8 cellular contexts compared by ENCODE assay signal in genomic region chr6:73586416-73586974, GRCh38.
A peak's percentile ranks its signal among the peaks of the same experiment; 100 is the strongest.
DNase-seq lines count a peak whose midpoint lies in the region; ATAC-seq lines count a peak whose summit lies in the region.

No MANE protein-coding gene starts in this region.

- peak overlapping the region; percentile 70 for H3K27ac ChIP-seq in substantia nigra (ENCODE audit: low read depth, low read length, poor library complexity, severe bottlenecking)

- no peak for DNase-seq in activated naive CD8-positive, alpha-beta T cell treated with anti-CD3 and anti-CD28 coated beads, Interleukin-2, amount 50 U/mL, for 24 hours
- DNase-seq in iris pigment epithelial cell (ENCODE audit: low read depth) = peak; percentile 50
- peak in 1 of 49 donors; percentile 42 for DNase-seq in substantia nigra (lab: John Stamatoyannopoulos, UW)
- DNase-seq in NCI-H2081 (lab: John Stamatoyannopoulos, UW) = no peak
- DNase-seq in GM19240 (ENCODE audit: insufficient read length, low spot score) = no peak

- peak overlapping the region; percentile 97 for H3K27ac Mint-ChIP-seq in activated naive CD8-positive, alpha-beta T cell treated with anti-CD3 and anti-CD28 coated beads, Interleukin-2, amount 50 U/mL, for 24 hours

- no peaks in the 10 kb centered on the region for H3K9me3 Mint-ChIP-seq in activated naive CD8-positive, alpha-beta T cell treated with anti-CD3 and anti-CD28 coated beads, Interleukin-2, amount 50 U/mL, for 24 hours

- H3K4me3 Mint-ChIP-seq in activated naive CD8-positive, alpha-beta T cell treated with anti-CD3 and anti-CD28 coated beads, Interleukin-2, amount 50 U/mL, for 24 hours = peak overlapping the region; percentile 82

- peak; percentile 3 for ATAC-seq in GM18861 (IDR thresholded peaks at IDR 0.05; ENCODE audit: unreplicated experiment)
- peak; percentile 3 for ATAC-seq in HG03159 (IDR thresholded peaks at IDR 0.05; ENCODE audit: unreplicated experiment)
- ATAC-seq in activated naive CD8-positive, alpha-beta T cell treated with anti-CD3 and anti-CD28 coated beads, Interleukin-2, amount 50 U/mL, for 24 hours = no peak
- ATAC-seq in GM18868 (IDR thresholded peaks at IDR 0.05; ENCODE audit: unreplicated experiment) = no peak

- peaks cover 2% of the 10 kb centered on the region for H3K36me3 Mint-ChIP-seq in activated naive CD8-positive, alpha-beta T cell treated with anti-CD3 and anti-CD28 coated beads, Interleukin-2, amount 50 U/mL, for 24 hours (ENCODE audit: low read depth)

- no peaks in the 10 kb centered on the region for H3K27me3 Mint-ChIP-seq in activated naive CD8-positive, alpha-beta T cell treated with anti-CD3 and anti-CD28 coated beads, Interleukin-2, amount 50 U/mL, for 24 hours

- H3K4me1 Mint-ChIP-seq in activated naive CD8-positive, alpha-beta T cell treated with anti-CD3 and anti-CD28 coated beads, Interleukin-2, amount 50 U/mL, for 24 hours = peaks cover 37% of the 10 kb centered on the region

Comparison
In these comparisons a context has a peak if more than half of its experiments do, and no peak if none do; other contexts are left out.
1. ATAC-seq: peak in GM18861 (single experiment) and HG03159 (single experiment); none in activated naive CD8-positive, alpha-beta T cell treated with anti-CD3 and anti-CD28 coated beads, Interleukin-2, amount 50 U/mL, for 24 hours (single experiment) and GM18868 (single experiment).